21 cellular contexts compared by ENCODE assay signal in genomic region chr6:146931214-146931613, GRCh38.
A peak's percentile ranks its signal among the peaks of the same experiment; 100 is the strongest.
DNase-seq lines count a peak whose midpoint lies in the region; ATAC-seq and TF ChIP-seq lines count a peak whose summit lies in the region.
"Had no signal": no experiment of that assay in that cellular context is flagged by ENCODE, and none has a peak within 500 bp of the region (broad histone marks: within the 10 kb centered on the region; RNA-seq: fewer than 3 reads in every experiment).

No MANE protein-coding gene starts in this region.

- ATAC-seq in PC-3 (no peak), HG03457 (IDR thresholded peaks at IDR 0.05; ENCODE audit: unreplicated experiment) (no peak), HG02840 (IDR thresholded peaks at IDR 0.05; ENCODE audit: low FRiP score, unreplicated experiment) (no peak)
- ATAC-seq: effector memory CD8-positive, alpha-beta T cell; mucosa of descending colon had no signal

- H3K4me3 ChIP-seq in BE2C (ENCODE audit: low read depth, low read length) (no peak overlapping the region), PC-3 (ENCODE audit: low read length) (no peak overlapping the region), epithelial cell of esophagus (ENCODE audit: low read length) (no peak overlapping the region)
- H3K4me3 ChIP-seq: mucosa of descending colon, spleen, suprapubic skin had no signal

- DNase-seq in A172 (ENCODE audit: low spot score) = peak; percentile 3
- no peak for DNase-seq in BE2C
- no peak for DNase-seq in PC-3
- no peak for DNase-seq in epithelial cell of esophagus (ENCODE audit: low read depth)
- DNase-seq in activated CD4-positive, CD25-positive, alpha-beta regulatory T cell treated with anti-CD3 and anti-CD28 coated beads, Interleukin-2, amount 50 U/mL, for 72 hours = no peak
- DNase-seq: activated CD4-positive, alpha-beta T cell treated with anti-CD3 and anti-CD28 coated beads for 4 hours; activated CD8-positive, alpha-beta memory T cell treated with anti-CD3 and anti-CD28 coated beads, Interleukin-2, amount 50 U/mL, for 4 hours; activated effector memory CD4-positive, alpha-beta T cell treated with anti-CD3 and anti-CD28 coated beads, Interleukin-2, amount 50 U/mL, for 16 hours; caudate nucleus; COR-L47; effector memory CD8-positive, alpha-beta T cell; EL; KG1; mucosa of descending colon; NCI-H1105; NCI-H2081 treated with DMSO at 0.1 percent for 48 hours; NCI-H526; spleen had no signal

- H3K4me1 ChIP-seq in BE2C = no peaks in the 10 kb centered on the region
- no peaks in the 10 kb centered on the region for H3K4me1 ChIP-seq in PC-3 (ENCODE audit: insufficient read depth, low read length)
- H3K4me1 ChIP-seq: spleen, suprapubic skin had no signal

- H3K27ac ChIP-seq in PC-3 (ENCODE audit: low read length) = no peak overlapping the region
- H3K27ac ChIP-seq: spleen, suprapubic skin had no signal

- no peaks in the 10 kb centered on the region for H3F3A ChIP-seq in PC-3 (ENCODE audit: low read length, unreplicated experiment)

- H2AFZ ChIP-seq in PC-3 (ENCODE audit: low read length) = no peak overlapping the region

- POLR2A ChIA-PET in PC-3 (lab: Charles Lee; ENCODE audit: unreplicated experiment) = no interaction called here

- H3K4me2 ChIP-seq in PC-3 (ENCODE audit: low read length) = no peak overlapping the region

- CTCF ChIA-PET in PC-3 (lab: Charles Lee) = interaction anchor here (0.5 kb wide), 1 partner anchor 60 kb away, joined by 7 read pairs; no protein-coding TSS in a partner anchor

- H3K9me3 ChIP-seq in BE2C (no peaks in the 10 kb centered on the region), PC-3 (ENCODE audit: low read length) (no peaks in the 10 kb centered on the region)
- H3K9me3 ChIP-seq: mucosa of descending colon, spleen, suprapubic skin had no signal

- H3K36me3 ChIP-seq in BE2C = no peaks in the 10 kb centered on the region
- no peaks in the 10 kb centered on the region for H3K36me3 ChIP-seq in PC-3 (ENCODE audit: low read depth, low read length)
- H3K36me3 ChIP-seq: spleen, suprapubic skin had no signal

- no TSS peak for BruUV-seq in PC-3 (replicated peaks; lab: Mats Ljungman, UMichigan)

- TF ChIP-seq CTCF in BE2C (IDR thresholded peaks at IDR 0.05; ENCODE audit: low read depth, low read length) = 0 out of 2 replicates have a peak, but pooled peaks have one; percentile 5
- TF ChIP-seq CTCF in PC-3 (conservative IDR thresholded peaks at IDR 0.05; ENCODE audit: low read depth, low read length) = 0 out of 2 replicates have a peak, but pooled peaks have one; percentile 19
- TF ChIP-seq CTCF in epithelial cell of esophagus (IDR thresholded peaks at IDR 0.05; ENCODE audit: insufficient read depth, low read depth, low read length, missing control alignments) = peak; percentile 6

- H3K9me2 ChIP-seq in PC-3 (replicated peaks; ENCODE audit: low read length) = no peaks in the 10 kb centered on the region

- intact Hi-C loops in PC-3 (cut with micrococcal nuclease) = no loop called here

- no peaks in the 10 kb centered on the region for H3K79me2 ChIP-seq in PC-3 (ENCODE audit: low read length)

- H3K9ac ChIP-seq in PC-3 (ENCODE audit: low read length) = no peak overlapping the region

- no peaks in the 10 kb centered on the region for H4K20me1 ChIP-seq in PC-3 (ENCODE audit: low read length)

- no peaks in the 10 kb centered on the region for H3K27me3 ChIP-seq in BE2C
- H3K27me3 ChIP-seq in PC-3 (ENCODE audit: low read length) = no peaks in the 10 kb centered on the region
- H3K27me3 ChIP-seq: spleen, suprapubic skin had no signal
